13 cellular contexts compared by ENCODE assay signal in genomic region chr4:6071959-6072720, GRCh38. TPM values are rescaled to one million over a fixed set of nuclear protein-coding genes. Genes with fewer than 3 reads are reported as not detected.
DNase-seq lines count a peak whose midpoint lies in the region; TF ChIP-seq lines count a peak whose summit lies in the region.
"Had no signal": no experiment of that assay in that cellular context is flagged by ENCODE, and none has a peak within 500 bp of the region (broad histone marks: within the 10 kb centered on the region; RNA-seq: fewer than 3 reads in every experiment).

No MANE protein-coding gene starts in this region.

- H3K4me3 Mint-ChIP-seq in brain (no peak overlapping the region), nephron (no peak overlapping the region)

- H3K4me3 ChIP-seq in foreskin fibroblast (ENCODE audit: low read depth in 1 of 2, low read length in 2 of 2): no peak overlapping the region

- H3K9me3 Mint-ChIP-seq in brain (no peaks in the 10 kb centered on the region), nephron (no peaks in the 10 kb centered on the region)

- H3K27ac Mint-ChIP-seq in brain (peak overlapping the region in 3 of 5 experiments; percentile 14 to 36 (median 15)), nephron (peak overlapping the region; percentile 23 to 63 (median 59))

- TF ChIP-seq CTCF in brain (conservative IDR thresholded peaks at IDR 0.05) (no peak), nephron (IDR thresholded peaks at IDR 0.05; ENCODE audit: unreplicated experiment in 3 of 3) (no peak), foreskin fibroblast (IDR thresholded peaks at IDR 0.05; ENCODE audit: low read depth, low read length) (no peak)

- in situ Hi-C loops in G401 (cut with HindIII; ENCODE audit: low sequenced_read_pairs): no loop called here

- H3K27me3 Mint-ChIP-seq in brain (peaks cover 4% of the 10 kb centered on the region), nephron (ENCODE audit: low read depth) (peaks cover 13% of the 10 kb centered on the region)

- H3K36me3 Mint-ChIP-seq in brain (peaks cover 3% of the 10 kb centered on the region), nephron (ENCODE audit: low read depth) (no peaks in the 10 kb centered on the region)

- DNase-seq in G401 (ENCODE audit: low spot score) (peak; percentile 12), NCI-H146 (lab: John Stamatoyannopoulos, UW) (peak; percentile 69), foreskin fibroblast (no peak), hepatic stellate cell (ENCODE audit: low spot score) (no peak), AG20443 (ENCODE audit: low spot score) (no peak), NCI-H2171 (lab: John Stamatoyannopoulos, UW) (no peak)
- DNase-seq: activated CD8-positive, alpha-beta memory T cell treated with anti-CD3 and anti-CD28 coated beads for 24 hours; activated naive CD4-positive, alpha-beta T cell; cerebellar nuclear complex; NCI-H524 treated with DMSO at 0.1 percent for 48 hours; SHP77 treated with DMSO at 0.1 percent for 48 hours had no signal

- H3K4me1 Mint-ChIP-seq in brain (peaks cover 12% of the 10 kb centered on the region), nephron (peaks cover 15% of the 10 kb centered on the region)

RNA-seq across cellular contexts. Expression of gene C4orf50, which starts 53.9 kb away (rescaled TPM):
- total RNA-seq in G401 (2014; rRNA removed; shearing (Covaris generic)): not detected in 2 replicates
- polyA plus RNA-seq in brain (ENCODE audit: insufficient read depth, low read depth, low replicate concordance): 1.0 TPM

Comparison
In these comparisons a context has a peak if more than half of its experiments do, and no peak if none do; other contexts are left out.
1. DNase-seq: peak in G401 (single experiment) and NCI-H146 (single experiment); none in foreskin fibroblast (0 of 2), hepatic stellate cell (single experiment), AG20443 (single experiment) and NCI-H2171 (single experiment).